ENCODE assay signal across 13 cellular contexts in genomic region chr13:75806101-75806500, GRCh38.
DNase-seq lines count a peak whose midpoint lies in the region; ATAC-seq and TF ChIP-seq lines count a peak whose summit lies in the region.
"Had no signal": no experiment of that assay in that cellular context is flagged by ENCODE, and none has a peak within 500 bp of the region (broad histone marks: within the 10 kb centered on the region; RNA-seq: fewer than 3 reads in every experiment).

No MANE protein-coding gene starts in this region.

- peak overlapping the region; percentile 75 for H3K27ac ChIP-seq in right cardiac atrium (ENCODE audit: low read length)
- H3K27ac ChIP-seq in thoracic aorta = peak overlapping the region; percentile 87 to 93
- H3K27ac ChIP-seq: GM23248 had no signal

- H3K4me1 ChIP-seq in right cardiac atrium (ENCODE audit: control insufficient read depth, insufficient read depth, low read length) (peaks cover 2% of the 10 kb centered on the region), thoracic aorta (ENCODE audit: control insufficient read depth in 1 of 2, low read depth in 2 of 2) (peaks cover 4 to 59% of the 10 kb centered on the region in 2 donors)

- intact Hi-C loops in right cardiac atrium (cut with DNase I) = loop anchor here in 2 of 4 donors (5.0 to 10.0 kb wide), 2 partner anchors 44 to 111 kb away; no protein-coding TSS in a partner anchor
- intact Hi-C loops in activated CD4-positive, alpha-beta memory T cell treated with anti-CD3 and anti-CD28 coated beads for 36 hours (cut with micrococcal nuclease) = no loop called here

- H3K36me3 ChIP-seq in thoracic aorta = no peaks in the 10 kb centered on the region

- POLR2A ChIA-PET in WTC11 (lab: Charles Lee) = no interaction called here
- POLR2A ChIA-PET in activated CD4-positive, alpha-beta memory T cell treated with anti-CD3 and anti-CD28 coated beads for 36 hours (lab: Charles Lee) = no interaction called here

- no peak for TF ChIP-seq CTCF in WTC11 (IDR thresholded peaks at IDR 0.05)
- no peak for TF ChIP-seq CTCF in thoracic aorta (IDR thresholded peaks at IDR 0.05)

- DNase-seq in WTC11 (ENCODE audit: low spot score) (no peak), dermis blood vessel endothelial cell (peak; percentile 29), right cardiac atrium (no peak), thoracic aorta (ENCODE audit: low spot score) (no peak), HPDE6-E6E7 (ENCODE audit: extremely low spot score) (no peak)
- no peak for DNase-seq in activated CD4-positive, alpha-beta memory T cell treated with anti-CD3 and anti-CD28 coated beads for 36 hours
- no peak for DNase-seq in natural killer cell treated with Interleukin-12 subunit alpha and Interleukin-12 subunit beta and Interleukin-15 and Interleukin-18, amount 100 ng/mL, for 72 hours (ENCODE audit: low spot score)
- DNase-seq: CD8-positive, alpha-beta memory T cell; GM23248; KBM-7; NCI-H146; NCI-H345; PC-3 had no signal

- H3K36me3 Mint-ChIP-seq in WTC11 = peaks cover 5% of the 10 kb centered on the region; the same call in 1 of the 2 replicates
- H3K36me3 Mint-ChIP-seq in activated CD4-positive, alpha-beta memory T cell treated with anti-CD3 and anti-CD28 coated beads for 36 hours = peaks cover 7% of the 10 kb centered on the region
- no peaks in the 10 kb centered on the region for H3K36me3 Mint-ChIP-seq in natural killer cell treated with Interleukin-12 subunit alpha and Interleukin-12 subunit beta and Interleukin-15 and Interleukin-18, amount 100 ng/mL, for 72 hours

- H3K4me3 ChIP-seq in right cardiac atrium (ENCODE audit: low read length) = peak overlapping the region; percentile 58
- peak overlapping the region; percentile 74 for H3K4me3 ChIP-seq in thoracic aorta
- H3K4me3 ChIP-seq: GM23248 had no signal

- H3K4me1 Mint-ChIP-seq in WTC11 = peaks cover 73% of the 10 kb centered on the region
- peaks cover 21% of the 10 kb centered on the region for H3K4me1 Mint-ChIP-seq in activated CD4-positive, alpha-beta memory T cell treated with anti-CD3 and anti-CD28 coated beads for 36 hours (ENCODE audit: low read depth)
- peaks cover 7 to 11% of the 10 kb centered on the region in 2 donors for H3K4me1 Mint-ChIP-seq in natural killer cell treated with Interleukin-12 subunit alpha and Interleukin-12 subunit beta and Interleukin-15 and Interleukin-18, amount 100 ng/mL, for 72 hours (ENCODE audit: low read depth in 2 of 2)

- H3K27me3 ChIP-seq in right cardiac atrium (ENCODE audit: control insufficient read depth, insufficient read depth) (no peaks in the 10 kb centered on the region), thoracic aorta (replicated peaks; ENCODE audit: insufficient read depth) (no peaks in the 10 kb centered on the region)

- H3K27ac Mint-ChIP-seq in WTC11 = peak overlapping the region; percentile 81
- no peak overlapping the region for H3K27ac Mint-ChIP-seq in activated CD4-positive, alpha-beta memory T cell treated with anti-CD3 and anti-CD28 coated beads for 36 hours
- no peak overlapping the region for H3K27ac Mint-ChIP-seq in natural killer cell treated with Interleukin-12 subunit alpha and Interleukin-12 subunit beta and Interleukin-15 and Interleukin-18, amount 100 ng/mL, for 72 hours
- H3K27ac Mint-ChIP-seq: CD8-positive, alpha-beta memory T cell had no signal

- H3K27me3 Mint-ChIP-seq in WTC11 (ENCODE audit: low read depth) = no peaks in the 10 kb centered on the region
- H3K27me3 Mint-ChIP-seq in activated CD4-positive, alpha-beta memory T cell treated with anti-CD3 and anti-CD28 coated beads for 36 hours = no peaks in the 10 kb centered on the region
- H3K27me3 Mint-ChIP-seq in natural killer cell treated with Interleukin-12 subunit alpha and Interleukin-12 subunit beta and Interleukin-15 and Interleukin-18, amount 100 ng/mL, for 72 hours = no peaks in the 10 kb centered on the region
- H3K27me3 Mint-ChIP-seq: CD8-positive, alpha-beta memory T cell had no signal

- H3K9me3 Mint-ChIP-seq in WTC11 = no peaks in the 10 kb centered on the region
- H3K9me3 Mint-ChIP-seq in activated CD4-positive, alpha-beta memory T cell treated with anti-CD3 and anti-CD28 coated beads for 36 hours = no peaks in the 10 kb centered on the region
- H3K9me3 Mint-ChIP-seq in natural killer cell treated with Interleukin-12 subunit alpha and Interleukin-12 subunit beta and Interleukin-15 and Interleukin-18, amount 100 ng/mL, for 72 hours = no peaks in the 10 kb centered on the region
- H3K9me3 Mint-ChIP-seq: CD8-positive, alpha-beta memory T cell had no signal

- WGBS in right cardiac atrium = 65% methylated on average over 9 of the region's 9 CpGs

- CTCF ChIA-PET in WTC11 (lab: Charles Lee) = interaction anchor here (1.0 to 1.4 kb wide), 2 partner anchors 64 to 1174 kb away, joined by 3 to 4 read pairs; no protein-coding TSS in a partner anchor
- CTCF ChIA-PET in activated CD4-positive, alpha-beta memory T cell treated with anti-CD3 and anti-CD28 coated beads for 36 hours (lab: Charles Lee) = no interaction called here

- H3K9me3 ChIP-seq in right cardiac atrium (ENCODE audit: control insufficient read depth, low read length) (no peaks in the 10 kb centered on the region), thoracic aorta (no peaks in the 10 kb centered on the region)

- H3K4me3 Mint-ChIP-seq in WTC11 = no peak overlapping the region
- H3K4me3 Mint-ChIP-seq in activated CD4-positive, alpha-beta memory T cell treated with anti-CD3 and anti-CD28 coated beads for 36 hours = no peak overlapping the region
- no peak overlapping the region for H3K4me3 Mint-ChIP-seq in natural killer cell treated with Interleukin-12 subunit alpha and Interleukin-12 subunit beta and Interleukin-15 and Interleukin-18, amount 100 ng/mL, for 72 hours
- H3K4me3 Mint-ChIP-seq: CD8-positive, alpha-beta memory T cell had no signal

- ATAC-seq in WTC11 (peak; percentile 11), right cardiac atrium (peak in 1 of 2 donors; percentile 56), thoracic aorta (ENCODE audit: insufficient number of reproducible peaks, low FRiP score, low read depth) (no peak)
- no peak for ATAC-seq in natural killer cell treated with Interleukin-12 subunit alpha and Interleukin-12 subunit beta and Interleukin-15 and Interleukin-18, amount 100 ng/mL, for 72 hours
- ATAC-seq: PC-3 had no signal

TF ChIP-seq in WTC11, 78 proteins besides CTCF, POLR2A, EP300 and RAD21 (continues in another document):
- no peak for TF ChIP-seq CREM (CRISPR knock-in tag; IDR thresholded peaks at IDR 0.05)
- no peak for TF ChIP-seq TEAD1 (CRISPR knock-in tag; IDR thresholded peaks at IDR 0.05)
- no peak for TF ChIP-seq AR (CRISPR knock-in tag; IDR thresholded peaks at IDR 0.05)
- TF ChIP-seq TEAD4 (CRISPR knock-in tag; IDR thresholded peaks at IDR 0.05) = no peak
- TF ChIP-seq FOXP4 (CRISPR knock-in tag; IDR thresholded peaks at IDR 0.05) = no peak
- TF ChIP-seq JAZF1 (CRISPR knock-in tag; IDR thresholded peaks at IDR 0.05) = no peak
- TF ChIP-seq IRF1 (CRISPR knock-in tag; IDR thresholded peaks at IDR 0.05) = no peak
- TF ChIP-seq NFE2L1 (CRISPR knock-in tag; IDR thresholded peaks at IDR 0.05) = no peak
